8 cellular contexts compared by ENCODE assay signal in genomic region chr22:39306456-39307361, GRCh38. TPM values are rescaled to one million over a fixed set of nuclear protein-coding genes. Genes with fewer than 3 reads are reported as not detected.
DNase-seq lines count a peak whose midpoint lies in the region; ATAC-seq and TF ChIP-seq lines count a peak whose summit lies in the region.

No MANE protein-coding gene starts in this region.

- no peaks in the 10 kb centered on the region for H3K9me3 Mint-ChIP-seq in CD8-positive, alpha-beta memory T cell

- DNase-seq in CD8-positive, alpha-beta memory T cell, result peak; percentile 27 to 67 (median 32)
- DNase-seq in LNCaP clone FGC (ENCODE audit: low read depth) (no peak), activated T-cell treated with anti-CD3 and anti-CD28 coated beads for 24 hours (ENCODE audit: low read depth) (peak; percentile 38), germinal center (ENCODE audit: low spot score) (peak; percentile 28), ecto neural progenitor cell (ENCODE audit: low spot score) (no peak), testis (no peak)
- peak; percentile 22 for DNase-seq in stimulated activated CD8-positive, alpha-beta memory T cell treated with anti-CD3 and anti-CD28 coated beads, Interleukin-12 subunit alpha, Interleukin-12 subunit beta, amount 100 ng/mL, for 1 hour (ENCODE audit: low read depth)

- no peak overlapping the region for H3K27ac ChIP-seq in CD8-positive, alpha-beta memory T cell (ENCODE audit: low read depth, low read length)
- no peak overlapping the region for H3K27ac ChIP-seq in testis

- H3K4me1 ChIP-seq in CD8-positive, alpha-beta memory T cell (ENCODE audit: insufficient read depth, low read length), result no peaks in the 10 kb centered on the region
- peaks cover 3% of the 10 kb centered on the region for H3K4me1 ChIP-seq in testis

- peak overlapping the region in 2 of 8 donors; percentile 4 to 65 for H3K27ac Mint-ChIP-seq in CD8-positive, alpha-beta memory T cell

- no peak overlapping the region for H3K4me3 Mint-ChIP-seq in CD8-positive, alpha-beta memory T cell

- TF ChIP-seq CTCF in LNCaP clone FGC (IDR thresholded peaks at IDR 0.05; ENCODE audit: control insufficient read depth, extremely low read depth, insufficient read depth), result peak; percentile 27; the same call in 1 of the 2 replicates
- no peak for TF ChIP-seq CTCF in testis (IDR thresholded peaks at IDR 0.05)

- peaks cover 3% of the 10 kb centered on the region for H3K36me3 ChIP-seq in CD8-positive, alpha-beta memory T cell (ENCODE audit: insufficient read depth, low read length)
- no peaks in the 10 kb centered on the region for H3K36me3 ChIP-seq in testis (ENCODE audit: low read depth, missing control alignments)

- H3K4me3 ChIP-seq in CD8-positive, alpha-beta memory T cell (ENCODE audit: low read length), result no peak overlapping the region
- no peak overlapping the region for H3K4me3 ChIP-seq in LNCaP clone FGC (ENCODE audit: low read depth, low read length)
- H3K4me3 ChIP-seq in testis, result no peak overlapping the region

- H3K36me3 Mint-ChIP-seq in CD8-positive, alpha-beta memory T cell, result peaks cover 0 to 8% (median 0%) of the 10 kb centered on the region in 3 donors

- WGBS in testis, 2 donors, result 73 to 84% methylated on average over 11 to 14 of the region's 14 CpGs

- POLR2A ChIA-PET in CD8-positive, alpha-beta memory T cell (lab: Charles Lee), result interaction anchor here (0.6 to 2.0 kb wide), 3 partner anchors 10 to 136 kb away, joined by 3 to 11 read pairs (median 5); partner anchors contain the start of gene RPL3

- H3K27me3 ChIP-seq in CD8-positive, alpha-beta memory T cell (ENCODE audit: insufficient read depth, low read length, poor library complexity, severe bottlenecking), result no peaks in the 10 kb centered on the region
- no peaks in the 10 kb centered on the region for H3K27me3 ChIP-seq in testis

- no peaks in the 10 kb centered on the region for H3K9me3 ChIP-seq in CD8-positive, alpha-beta memory T cell (ENCODE audit: low read length)
- H3K9me3 ChIP-seq in testis, result no peaks in the 10 kb centered on the region

- CTCF ChIA-PET in CD8-positive, alpha-beta memory T cell (lab: Charles Lee), result interaction anchor here (0.6 to 8.1 kb wide), 23 partner anchors 8 to 300 kb away, joined by 3 to 113 read pairs (median 4); partner anchors contain the start of gene RPL3

- peaks cover 0 to 2% of the 10 kb centered on the region in 2 donors for H3K27me3 Mint-ChIP-seq in CD8-positive, alpha-beta memory T cell

- intact Hi-C loops in testis (cut with DNase I; ENCODE audit: low total_unique reads), result no loop called here

- peaks cover 14 to 31% (median 16%) of the 10 kb centered on the region in 3 donors for H3K4me1 Mint-ChIP-seq in CD8-positive, alpha-beta memory T cell

- ATAC-seq in HG02970 (IDR thresholded peaks at IDR 0.05; ENCODE audit: low FRiP score, unreplicated experiment), result no peak

- TF ChIP-seq POLR2A in testis (IDR thresholded peaks at IDR 0.05), result no peak

RNA-seq across cellular contexts. Expression of gene RPL3, which starts 12.7 kb away (rescaled TPM):
- total RNA-seq in CD8-positive, alpha-beta memory T cell, result 1,000 to 10,000 TPM; 2,574 to 2,607 TPM
- polyA plus RNA-seq in CD8-positive, alpha-beta memory T cell, result 3,654 TPM
- 1,000 to 10,000 TPM; 1,087 to 2,075 TPM for total RNA-seq in testis
- polyA plus RNA-seq in testis (ENCODE audit: insufficient read depth, low read depth, low replicate concordance), result 2,042 TPM

RNA-seq across cellular contexts. Expression of gene SYNGR1, which starts 43.1 kb away (rescaled TPM):
- total RNA-seq in CD8-positive, alpha-beta memory T cell, result 1 to 10 TPM; 2.4 to 2.9 TPM
- 10.1 TPM for polyA plus RNA-seq in CD8-positive, alpha-beta memory T cell
- 10 to 100 TPM; 20.4 to 32.5 TPM for total RNA-seq in testis
- 46.8 TPM for polyA plus RNA-seq in testis (ENCODE audit: insufficient read depth, low read depth, low replicate concordance)

Comparison
In these comparisons a context has a peak if more than half of its experiments do, and no peak if none do; other contexts are left out.
1. DNase-seq: peak in CD8-positive, alpha-beta memory T cell (5 of 5), activated T-cell treated with anti-CD3 and anti-CD28 coated beads for 24 hours (single experiment), germinal center (single experiment) and stimulated activated CD8-positive, alpha-beta memory T cell treated with anti-CD3 and anti-CD28 coated beads, Interleukin-12 subunit alpha, Interleukin-12 subunit beta, amount 100 ng/mL, for 1 hour (single experiment); none in LNCaP clone FGC (single experiment), ecto neural progenitor cell (single experiment) and testis (single experiment).
2. RNA of gene SYNGR1, which starts 43.1 kb away (total RNA-seq): 20.4 to 32.5 TPM in testis; 2.4 to 2.9 TPM in CD8-positive, alpha-beta memory T cell; every median in the first group is over 4 times any median in the second.